In genomic region chr11:1338201-1339065, GRCh38 we compare ENCODE assay signal across 12 cellular contexts. TPM values are rescaled to one million over a fixed set of nuclear protein-coding genes. Genes with fewer than 3 reads are reported as not detected.
DNase-seq lines count a peak whose midpoint lies in the region; ATAC-seq and TF ChIP-seq lines count a peak whose summit lies in the region.
"Had no signal": no experiment of that assay in that cellular context is flagged by ENCODE, and none has a peak within 500 bp of the region (broad histone marks: within the 10 kb centered on the region; RNA-seq: fewer than 3 reads in every experiment).

No MANE protein-coding gene starts in this region.

- ATAC-seq in HG02623 (IDR thresholded peaks at IDR 0.05; ENCODE audit: unreplicated experiment), result no peak
- ATAC-seq: HCT116 had no signal

- peak overlapping the region; percentile 69 for H3K27ac Mint-ChIP-seq in T-helper 1 cell treated with Interleukin-12 subunit alpha and Interleukin-12 subunit beta and Interleukin-4 antibody, amounts not matched to agents 30 μg/mL and 1 μg/mL, for 36 hours
- H3K27ac Mint-ChIP-seq in activated CD4-positive, alpha-beta memory T cell treated with anti-CD3 and anti-CD28 coated beads, Interleukin-2, amount 10 ng/mL, durations not matched to agents 7 days and 5 days, result no peak overlapping the region

- peaks cover 10% of the 10 kb centered on the region for H3K4me1 Mint-ChIP-seq in T-helper 1 cell treated with Interleukin-12 subunit alpha and Interleukin-12 subunit beta and Interleukin-4 antibody, amounts not matched to agents 30 μg/mL and 1 μg/mL, for 36 hours (ENCODE audit: low read depth)
- peaks cover 17% of the 10 kb centered on the region for H3K4me1 Mint-ChIP-seq in activated CD4-positive, alpha-beta memory T cell treated with anti-CD3 and anti-CD28 coated beads, Interleukin-2, amount 10 ng/mL, durations not matched to agents 7 days and 5 days

- H3K27me3 Mint-ChIP-seq in T-helper 1 cell treated with Interleukin-12 subunit alpha and Interleukin-12 subunit beta and Interleukin-4 antibody, amounts not matched to agents 30 μg/mL and 1 μg/mL, for 36 hours (ENCODE audit: low read depth), result peaks cover 7% of the 10 kb centered on the region
- peaks cover 15% of the 10 kb centered on the region for H3K27me3 Mint-ChIP-seq in activated CD4-positive, alpha-beta memory T cell treated with anti-CD3 and anti-CD28 coated beads, Interleukin-2, amount 10 ng/mL, durations not matched to agents 7 days and 5 days

- H3F3A ChIP-seq in smooth muscle cell (ENCODE audit: low read depth), result no peaks in the 10 kb centered on the region

- DNase-seq in T-helper 1 cell (no peak), head of caudate nucleus (peak in 25 of 42 donors; percentile 14 to 75 (median 37)), putamen (ENCODE audit: low spot score) (peak; percentile 23), NCI-H1105 treated with DMSO at 0.1 percent for 48 hours (lab: John Stamatoyannopoulos, UW) (no peak), smooth muscle cell (lab: John Stamatoyannopoulos, UW; ENCODE audit: unreplicated experiment) (no peak)
- peak; percentile 17 for DNase-seq in activated CD4-positive, alpha-beta memory T cell treated with anti-CD3 and anti-CD28 coated beads, Interleukin-2, amount 10 ng/mL, durations not matched to agents 7 days and 5 days
- DNase-seq: activated gamma-delta T cell, WERI-Rb-1 had no signal

- CTCF ChIA-PET in activated CD4-positive, alpha-beta memory T cell treated with anti-CD3 and anti-CD28 coated beads, Interleukin-2, amount 10 ng/mL, durations not matched to agents 7 days and 5 days (lab: Charles Lee), result no interaction called here

- no peaks in the 10 kb centered on the region for H3K9me3 Mint-ChIP-seq in T-helper 1 cell treated with Interleukin-12 subunit alpha and Interleukin-12 subunit beta and Interleukin-4 antibody, amounts not matched to agents 30 μg/mL and 1 μg/mL, for 36 hours
- no peaks in the 10 kb centered on the region for H3K9me3 Mint-ChIP-seq in activated CD4-positive, alpha-beta memory T cell treated with anti-CD3 and anti-CD28 coated beads, Interleukin-2, amount 10 ng/mL, durations not matched to agents 7 days and 5 days

- peaks cover 7% of the 10 kb centered on the region for H3K4me1 ChIP-seq in smooth muscle cell (ENCODE audit: low read depth)

- no peak overlapping the region for H2AFZ ChIP-seq in smooth muscle cell (ENCODE audit: low read depth)

- intact Hi-C loops in head of caudate nucleus (cut with DNase I), result loop anchor here (10.0 kb wide), 1 partner anchor 46 kb away; the partner anchor contains the start of gene BRSK2

- TF ChIP-seq CTCF in smooth muscle cell (IDR thresholded peaks at IDR 0.05; ENCODE audit: borderline replicate concordance, insufficient read depth, poor library complexity, severe bottlenecking), result no peak

- peak overlapping the region; percentile 73 for H3K4me3 Mint-ChIP-seq in T-helper 1 cell treated with Interleukin-12 subunit alpha and Interleukin-12 subunit beta and Interleukin-4 antibody, amounts not matched to agents 30 μg/mL and 1 μg/mL, for 36 hours
- peak overlapping the region; percentile 53 for H3K4me3 Mint-ChIP-seq in activated CD4-positive, alpha-beta memory T cell treated with anti-CD3 and anti-CD28 coated beads, Interleukin-2, amount 10 ng/mL, durations not matched to agents 7 days and 5 days

- H3K9me3 ChIP-seq in smooth muscle cell (replicated peaks; ENCODE audit: low read depth), result no peaks in the 10 kb centered on the region
- H3K9me3 ChIP-seq: tibial artery had no signal

- no peaks in the 10 kb centered on the region for H3K27me3 ChIP-seq in smooth muscle cell (ENCODE audit: low read depth)
- H3K27me3 ChIP-seq: tibial artery had no signal

- no peak overlapping the region for H3K4me3 ChIP-seq in smooth muscle cell
- H3K4me3 ChIP-seq: tibial artery had no signal

- no peak overlapping the region for H3K4me2 ChIP-seq in smooth muscle cell

- H3K27ac ChIP-seq in smooth muscle cell (ENCODE audit: low read depth), result no peak overlapping the region
- H3K27ac ChIP-seq: WERI-Rb-1 had no signal

- no peaks in the 10 kb centered on the region for H3K79me2 ChIP-seq in smooth muscle cell (ENCODE audit: low read depth)

- POLR2A ChIA-PET in activated CD4-positive, alpha-beta memory T cell treated with anti-CD3 and anti-CD28 coated beads, Interleukin-2, amount 10 ng/mL, durations not matched to agents 7 days and 5 days (lab: Charles Lee), result interaction anchor here (1.4 kb wide), 1 partner anchor 30 kb away, joined by 4 read pairs; the partner anchor contains the start of gene TOLLIP

- WGBS in smooth muscle cell (ENCODE audit: low lambda C conversion rate), result 87% methylated on average over 31 of the region's 33 CpGs

- H3K9ac ChIP-seq in smooth muscle cell (ENCODE audit: low read depth), result no peak overlapping the region

- H4K20me1 ChIP-seq in smooth muscle cell (ENCODE audit: low read depth), result no peaks in the 10 kb centered on the region

- H3K36me3 ChIP-seq in smooth muscle cell (ENCODE audit: low read depth), result no peaks in the 10 kb centered on the region
- H3K36me3 ChIP-seq: tibial artery, WERI-Rb-1 had no signal

- peaks cover 3% of the 10 kb centered on the region for H3K36me3 Mint-ChIP-seq in T-helper 1 cell treated with Interleukin-12 subunit alpha and Interleukin-12 subunit beta and Interleukin-4 antibody, amounts not matched to agents 30 μg/mL and 1 μg/mL, for 36 hours (ENCODE audit: low read depth)
- H3K36me3 Mint-ChIP-seq in activated CD4-positive, alpha-beta memory T cell treated with anti-CD3 and anti-CD28 coated beads, Interleukin-2, amount 10 ng/mL, durations not matched to agents 7 days and 5 days (ENCODE audit: low read depth), result no peaks in the 10 kb centered on the region

RNA-seq across cellular contexts. Expression of gene TOLLIP, which starts 29.0 kb away (rescaled TPM):
- total RNA-seq in activated CD4-positive, alpha-beta memory T cell treated with anti-CD3 and anti-CD28 coated beads, Interleukin-2, amount 10 ng/mL, durations not matched to agents 7 days and 5 days, result 10 to 100 TPM; 33.9 to 36.8 TPM
- total RNA-seq in smooth muscle cell, result 13.3 and 20.3 TPM in 2 replicates
- polyA plus RNA-seq in smooth muscle cell, result 60.0 and 63.0 TPM in 2 replicates

RNA-seq across cellular contexts. Expression of gene BRSK2, which starts 51.3 kb away (rescaled TPM):
- total RNA-seq in activated CD4-positive, alpha-beta memory T cell treated with anti-CD3 and anti-CD28 coated beads, Interleukin-2, amount 10 ng/mL, durations not matched to agents 7 days and 5 days, result under 1 TPM in 1 of 2 experiments, not detected in 1; 0.18 TPM
- total RNA-seq in smooth muscle cell, result 0.27 and 5.2 TPM in 2 replicates
- polyA plus RNA-seq in smooth muscle cell, result 1.5 and 2.3 TPM in 2 replicates

Comparison
In these comparisons a context has a peak if more than half of its experiments do, and no peak if none do; other contexts are left out.
1. DNase-seq: peak in activated CD4-positive, alpha-beta memory T cell treated with anti-CD3 and anti-CD28 coated beads, Interleukin-2, amount 10 ng/mL, durations not matched to agents 7 days and 5 days (single experiment), head of caudate nucleus (25 of 42) and putamen (single experiment); none in T-helper 1 cell (0 of 5), NCI-H1105 treated with DMSO at 0.1 percent for 48 hours (single experiment) and smooth muscle cell (single experiment).